In the genomic region with DNA sequence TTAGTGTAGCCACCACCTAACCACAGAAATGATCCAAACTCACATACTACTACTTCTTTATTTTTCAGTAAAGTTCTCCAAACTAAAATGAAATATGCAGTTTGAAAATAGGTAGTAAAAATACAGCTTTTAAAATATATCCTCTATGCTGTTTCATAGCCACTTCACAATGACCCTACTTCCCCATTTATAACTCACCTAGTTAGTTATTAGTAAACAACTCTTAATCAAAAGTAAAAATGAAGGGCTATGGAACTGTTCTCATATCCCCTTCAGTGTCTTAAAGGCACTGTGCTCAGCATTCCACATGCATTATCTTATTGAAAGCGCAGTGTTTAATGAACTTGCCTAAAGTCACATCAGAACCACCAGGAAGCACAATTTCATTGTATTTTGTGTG, we compare ENCODE assay signal across 1 cellular context.
TF ChIP-seq lines count a peak whose summit lies in the region.

No MANE protein-coding gene starts in this region.

TF ChIP-seq in SK-N-SH, 30 proteins besides CTCF, POLR2A, EP300 and RAD21 (continued from another document):
- TF ChIP-seq, protein P1, sequence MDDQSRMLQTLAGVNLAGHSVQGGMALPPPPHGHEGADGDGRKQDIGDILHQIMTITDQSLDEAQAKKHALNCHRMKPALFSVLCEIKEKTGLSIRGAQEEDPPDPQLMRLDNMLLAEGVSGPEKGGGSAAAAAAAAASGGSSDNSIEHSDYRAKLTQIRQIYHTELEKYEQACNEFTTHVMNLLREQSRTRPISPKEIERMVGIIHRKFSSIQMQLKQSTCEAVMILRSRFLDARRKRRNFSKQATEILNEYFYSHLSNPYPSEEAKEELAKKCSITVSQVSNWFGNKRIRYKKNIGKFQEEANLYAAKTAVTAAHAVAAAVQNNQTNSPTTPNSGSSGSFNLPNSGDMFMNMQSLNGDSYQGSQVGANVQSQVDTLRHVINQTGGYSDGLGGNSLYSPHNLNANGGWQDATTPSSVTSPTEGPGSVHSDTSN (IDR thresholded peaks at IDR 0.05): no peak
- no peak for TF ChIP-seq MXI1 (IDR thresholded peaks at IDR 0.05; ENCODE audit: low read depth, low read length)
- no peak for TF ChIP-seq JUND (IDR thresholded peaks at IDR 0.05)
- no peak for TF ChIP-seq SIN3A (IDR thresholded peaks at IDR 0.05; ENCODE audit: borderline replicate concordance, low read depth, low read length)
- TF ChIP-seq RFX5 (IDR thresholded peaks at IDR 0.05; ENCODE audit: low read length): no peak
- TF ChIP-seq, protein P2, sequence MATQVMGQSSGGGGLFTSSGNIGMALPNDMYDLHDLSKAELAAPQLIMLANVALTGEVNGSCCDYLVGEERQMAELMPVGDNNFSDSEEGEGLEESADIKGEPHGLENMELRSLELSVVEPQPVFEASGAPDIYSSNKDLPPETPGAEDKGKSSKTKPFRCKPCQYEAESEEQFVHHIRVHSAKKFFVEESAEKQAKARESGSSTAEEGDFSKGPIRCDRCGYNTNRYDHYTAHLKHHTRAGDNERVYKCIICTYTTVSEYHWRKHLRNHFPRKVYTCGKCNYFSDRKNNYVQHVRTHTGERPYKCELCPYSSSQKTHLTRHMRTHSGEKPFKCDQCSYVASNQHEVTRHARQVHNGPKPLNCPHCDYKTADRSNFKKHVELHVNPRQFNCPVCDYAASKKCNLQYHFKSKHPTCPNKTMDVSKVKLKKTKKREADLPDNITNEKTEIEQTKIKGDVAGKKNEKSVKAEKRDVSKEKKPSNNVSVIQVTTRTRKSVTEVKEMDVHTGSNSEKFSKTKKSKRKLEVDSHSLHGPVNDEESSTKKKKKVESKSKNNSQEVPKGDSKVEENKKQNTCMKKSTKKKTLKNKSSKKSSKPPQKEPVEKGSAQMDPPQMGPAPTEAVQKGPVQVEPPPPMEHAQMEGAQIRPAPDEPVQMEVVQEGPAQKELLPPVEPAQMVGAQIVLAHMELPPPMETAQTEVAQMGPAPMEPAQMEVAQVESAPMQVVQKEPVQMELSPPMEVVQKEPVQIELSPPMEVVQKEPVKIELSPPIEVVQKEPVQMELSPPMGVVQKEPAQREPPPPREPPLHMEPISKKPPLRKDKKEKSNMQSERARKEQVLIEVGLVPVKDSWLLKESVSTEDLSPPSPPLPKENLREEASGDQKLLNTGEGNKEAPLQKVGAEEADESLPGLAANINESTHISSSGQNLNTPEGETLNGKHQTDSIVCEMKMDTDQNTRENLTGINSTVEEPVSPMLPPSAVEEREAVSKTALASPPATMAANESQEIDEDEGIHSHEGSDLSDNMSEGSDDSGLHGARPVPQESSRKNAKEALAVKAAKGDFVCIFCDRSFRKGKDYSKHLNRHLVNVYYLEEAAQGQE (IDR thresholded peaks at IDR 0.05; ENCODE audit: low read depth, low read length): no peak
